Comparison of ENCODE assay signal across 1 cellular context in the genomic region with DNA sequence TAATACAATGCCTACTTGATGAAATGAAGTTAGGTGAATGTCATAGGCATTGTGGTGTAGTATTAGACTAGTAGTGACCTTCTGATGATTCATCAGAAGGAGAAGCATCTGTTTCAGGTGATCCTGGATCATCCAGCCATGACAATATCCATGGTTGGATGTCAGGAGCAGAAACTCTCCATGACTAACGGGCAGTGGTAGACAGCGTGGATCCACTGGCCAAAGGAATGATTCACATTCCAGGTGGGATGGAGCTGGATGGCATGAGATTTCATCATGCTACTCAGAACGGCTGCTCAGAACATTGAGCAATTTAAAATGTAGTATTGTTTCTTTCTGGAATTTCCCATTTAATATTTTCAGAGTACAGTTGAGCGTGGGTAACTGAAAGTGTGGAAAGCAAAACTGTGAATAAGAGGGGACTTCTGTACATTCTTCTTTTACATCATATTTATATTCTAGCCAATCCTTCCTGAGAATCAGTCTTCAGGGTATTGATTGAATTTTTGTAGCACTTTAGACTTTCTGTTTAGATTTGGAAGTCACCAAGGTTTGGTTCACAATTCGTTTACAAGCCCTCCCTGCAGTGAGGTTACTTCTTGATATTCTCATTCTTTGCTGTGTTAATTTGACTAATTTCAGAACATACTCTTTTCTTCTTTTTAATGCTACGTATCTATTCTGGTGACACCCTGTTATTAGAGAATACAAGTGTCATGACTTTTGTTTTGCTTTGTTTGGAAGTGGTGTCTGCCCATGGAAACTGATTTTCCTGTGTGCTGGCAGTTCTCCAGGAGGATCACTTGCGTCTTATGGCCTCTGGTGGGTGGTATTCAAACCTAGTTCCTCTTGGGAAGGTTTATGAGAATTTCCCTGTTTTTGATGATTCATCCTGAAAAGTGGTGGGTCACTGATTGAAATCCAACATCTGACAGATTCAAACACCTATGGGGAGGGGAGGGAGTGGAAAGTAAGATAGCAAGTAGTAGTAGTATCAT.
TF ChIP-seq lines count a peak whose summit lies in the region.

No MANE protein-coding gene starts in this region.

TF ChIP-seq in HCT116, 20 proteins besides CTCF, POLR2A, EP300 and RAD21 (continued from another document):
- TF ChIP-seq FOSL1 (IDR thresholded peaks at IDR 0.05; ENCODE audit: low read depth) (peak; percentile 40; the same call in 1 of the 2 replicates), SP1 (IDR thresholded peaks at IDR 0.05; ENCODE audit: low read depth) (peak; percentile 52), JUND (IDR thresholded peaks at IDR 0.05) (peak; percentile 49), CBX3 (IDR thresholded peaks at IDR 0.05; ENCODE audit: low read depth) (peak; percentile 81), CEBPB (IDR thresholded peaks at IDR 0.05; ENCODE audit: low read depth) (peak; percentile 93), ZFX (IDR thresholded peaks at IDR 0.05) (no peak)
TF ChIP-seq in HCT116: peak in this region for 6.
